ENCODE assay signal across 28 cellular contexts in the genomic region with DNA sequence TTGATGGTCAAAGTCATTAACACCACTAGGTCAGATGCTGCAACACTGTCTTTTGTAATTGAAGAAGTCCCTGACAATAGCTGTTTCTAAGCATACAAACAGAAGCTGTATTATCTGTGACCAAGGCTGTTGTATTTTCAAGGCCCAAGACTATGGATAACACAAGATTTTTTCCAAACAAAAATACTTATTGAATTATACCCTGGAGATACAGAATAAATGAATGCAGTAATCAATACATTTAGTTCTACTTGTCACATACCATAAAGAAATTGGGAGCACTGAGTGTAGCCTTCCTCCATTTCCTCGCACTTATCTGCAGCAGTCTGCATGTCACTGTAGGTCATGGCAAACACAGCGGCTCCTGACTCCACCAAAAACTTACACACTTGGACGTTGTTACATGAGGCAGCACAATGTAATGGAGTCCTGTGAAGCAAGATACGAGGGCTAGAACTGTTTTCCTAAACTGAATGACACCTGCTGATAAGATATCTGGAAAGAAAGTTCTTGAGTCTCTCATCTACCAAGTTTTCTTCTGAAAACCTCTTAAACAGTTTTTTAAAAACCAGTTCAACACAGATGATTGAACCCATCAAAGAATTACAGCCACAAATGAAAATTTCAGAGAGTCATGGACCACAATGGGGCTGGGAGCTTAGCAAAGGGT. TPM values are rescaled to one million over a fixed set of nuclear protein-coding genes. Genes with fewer than 3 reads are reported as not detected.
DNase-seq lines count a peak whose midpoint lies in the region; ATAC-seq, FAIRE-seq and TF ChIP-seq lines count a peak whose summit lies in the region.
"Had no signal": no experiment of that assay in that cellular context is flagged by ENCODE, and none has a peak within 500 bp of the region (broad histone marks: within the 10 kb centered on the region; RNA-seq: fewer than 3 reads in every experiment).

No MANE protein-coding gene starts in this region.

- H3K27me3 ChIP-seq in CD4-positive, alpha-beta T cell (ENCODE audit: control insufficient read depth, insufficient read depth, low read length): no peaks in the 10 kb centered on the region
- H3K27me3 ChIP-seq in K562 (ENCODE audit: control insufficient read depth in 2 of 2, insufficient read depth in 2 of 2, low read length in 2 of 2): no peaks in the 10 kb centered on the region
- H3K27me3 ChIP-seq: heart left ventricle, sigmoid colon, uterus had no signal

- no peaks in the 10 kb centered on the region for H3K27me3 Mint-ChIP-seq in CD4-positive, alpha-beta T cell
- H3K27me3 Mint-ChIP-seq: dendritic cell treated with granulocyte-macrophage colony-stimulating factor and Interleukin-4, amounts not matched to agents 40 ng/mL and 50 ng/mL, for 4 days had no signal

- peak overlapping the region; percentile 9 for H3K27ac Mint-ChIP-seq in CD4-positive, alpha-beta T cell
- H3K27ac Mint-ChIP-seq: activated T-helper 2 cell treated with anti-CD3 and anti-CD28 coated beads, Interferon-gamma antibody, Interleukin-2, Interleukin-4, amounts not matched to agents 10 μg/mL and 5 μg/mL and 100 μg/mL, durations not matched to agents 14 hours and 24 hours and 36 hours; dendritic cell treated with granulocyte-macrophage colony-stimulating factor and Interleukin-4, amounts not matched to agents 40 ng/mL and 50 ng/mL, for 4 days had no signal

- no peaks in the 10 kb centered on the region for H3K9me3 Mint-ChIP-seq in CD4-positive, alpha-beta T cell
- H3K9me3 Mint-ChIP-seq: activated T-helper 2 cell treated with anti-CD3 and anti-CD28 coated beads, Interferon-gamma antibody, Interleukin-2, Interleukin-4, amounts not matched to agents 10 μg/mL and 5 μg/mL and 100 μg/mL, durations not matched to agents 14 hours and 24 hours and 36 hours; dendritic cell treated with granulocyte-macrophage colony-stimulating factor and Interleukin-4, amounts not matched to agents 40 ng/mL and 50 ng/mL, for 4 days had no signal

- no peaks in the 10 kb centered on the region for H3K9me1 ChIP-seq in K562 (ENCODE audit: control insufficient read depth, insufficient read depth, low read length)

- H3K4me3 ChIP-seq in K562: no peak overlapping the region
- H3K4me3 ChIP-seq: heart left ventricle, mucosa of descending colon, sigmoid colon, uterus had no signal

- peaks cover 71% of the 10 kb centered on the region for H3K36me3 Mint-ChIP-seq in CD4-positive, alpha-beta T cell (ENCODE audit: low read depth)

- in situ Hi-C loops in K562 (cut with MboI): no loop called here
- in situ Hi-C loops in GM13977 (cut with MboI; ENCODE audit: low pct_unique_long_range_greater_than_20kb, low sequenced_read_pairs, unreplicated experiment): no loop called here

- peak overlapping the region; percentile 72 for H3K4me2 ChIP-seq in K562 (ENCODE audit: insufficient read depth, low read length)

- no peak overlapping the region for H3K27ac ChIP-seq in CD4-positive, alpha-beta T cell (ENCODE audit: low read depth, low read length)
- H3K27ac ChIP-seq in K562 (ENCODE audit: extremely low read depth, low read depth, low read length): peak overlapping the region; percentile 89
- H3K27ac ChIP-seq: heart left ventricle, sigmoid colon, uterus had no signal

- no peaks in the 10 kb centered on the region for H4K20me1 ChIP-seq in K562 (replicated peaks; ENCODE audit: control insufficient read depth, insufficient read depth, low read length)

- TF ChIP-seq CTCF in CD4-positive, alpha-beta T cell (IDR thresholded peaks at IDR 0.05): no peak
- TF ChIP-seq CTCF in K562 (IDR thresholded peaks at IDR 0.05 in 2 of 3, conservative IDR thresholded peaks at IDR 0.05 in 1 of 3; ENCODE audit: insufficient read depth in 2 of 3, low read depth in 1 of 3, low read length in 3 of 3) (no peak), GM13977 (IDR thresholded peaks at IDR 0.05; ENCODE audit: extremely low read depth, insufficient read depth, missing control alignments) (no peak)

- ATAC-seq in CD4-positive, alpha-beta T cell (ENCODE audit: poor library complexity): no peak
- peak; percentile 95 for ATAC-seq in K562
- ATAC-seq in HG02870 (IDR thresholded peaks at IDR 0.05; ENCODE audit: unreplicated experiment): no peak
- ATAC-seq: heart left ventricle, left lobe of liver, mucosa of descending colon, PC-3 had no signal

- H2AFZ ChIP-seq in K562 (ENCODE audit: low read depth, low read length): peak overlapping the region; percentile 3; the same call in 1 of the 2 replicates

- H3K36me3 ChIP-seq in K562 (ENCODE audit: control insufficient read depth, insufficient read depth, low read length): peaks cover 72% of the 10 kb centered on the region
- H3K36me3 ChIP-seq: uterus had no signal

- H3K4me3 Mint-ChIP-seq in CD4-positive, alpha-beta T cell: no peak overlapping the region
- H3K4me3 Mint-ChIP-seq: dendritic cell treated with granulocyte-macrophage colony-stimulating factor and Interleukin-4, amounts not matched to agents 40 ng/mL and 50 ng/mL, for 4 days had no signal

- FAIRE-seq in K562 (lab: Jason Lieb, UNC): peak; percentile 99
- FAIRE-seq: bronchial epithelial cell, endothelial cell of umbilical vein, GM19239 had no signal

- no peaks in the 10 kb centered on the region for H3K4me1 Mint-ChIP-seq in CD4-positive, alpha-beta T cell (ENCODE audit: low read depth)

- peaks cover 22 to 49% of the 10 kb centered on the region in 2 experiments for H3K4me1 ChIP-seq in K562 (replicated peaks in 1 of 2; ENCODE audit: control insufficient read depth in 2 of 2, insufficient read depth in 2 of 2, low read length in 2 of 2)
- H3K4me1 ChIP-seq: heart left ventricle, uterus had no signal

- CTCF ChIA-PET in CD4-positive, alpha-beta T cell (lab: Charles Lee): no interaction called here
- CTCF ChIA-PET in K562 (lab: Yijun Ruan, JAX; ENCODE audit: low intra/inter-chr PET ratio): no interaction called here

- TF ChIP-seq POLR2A in K562 (conservative IDR thresholded peaks at IDR 0.05): no peak; the same call in 1 of the 2 replicates

- whole genome bisulfite sequencing in K562 (ENCODE audit: insufficient coverage, low coverage, missing lambda C conversion rate): 0% methylated on average over 4 of the region's 4 CpGs

- peak; percentile 99 for TF ChIP-seq EP300 in K562 (IDR thresholded peaks at IDR 0.05; ENCODE audit: low read length)

- TF ChIP-seq RAD21 in K562 (CRISPR knock-in tag; conservative IDR thresholded peaks at IDR 0.05 in 1 of 2, IDR thresholded peaks at IDR 0.05 in 1 of 2): peak; percentile 20 to 43; a peak in 3 of 4 replicates

- H3K79me2 ChIP-seq in K562 (ENCODE audit: control insufficient read depth, insufficient read depth, low read length): peaks cover 58% of the 10 kb centered on the region

- peak overlapping the region in 1 of 2 experiments; percentile 76; a peak in 2 of 4 replicates for H3K9ac ChIP-seq in K562 (ENCODE audit: insufficient read depth in 1 of 2, low read depth in 2 of 2, low read length in 2 of 2)

- DNase-seq in CD4-positive, alpha-beta T cell: no peak
- DNase-seq in HUDEP-2 (lab: John Stamatoyannopoulos, UW; ENCODE audit: unreplicated experiment in 76 of 76): peak in 74 of 76 experiments; percentile 20 to 92 (median 70)
- DNase-seq in K562 (ENCODE audit: extremely low read depth in 1 of 4, low spot score in 3 of 4): peak; percentile 75 to 98 (median 84)
- DNase-seq in midbrain (lab: John Stamatoyannopoulos, UW): peak; percentile 50
- no peak for DNase-seq in GM13977 (ENCODE audit: low spot score)
- no peak for DNase-seq in NCI-H2171 (lab: John Stamatoyannopoulos, UW)
- DNase-seq: activated CD4-positive, alpha-beta T cell treated with anti-CD3 and anti-CD28 coated beads for 1 hour; GF-D8; GOT3; heart left ventricle; mucosa of descending colon; NCI-H1105 treated with DMSO at 0.1 percent for 48 hours; NCI-H2081; NCI-H446 treated with DMSO at 0.1 percent for 48 hours; PC-3; posterior cingulate gyrus; Right ventricle myocardium superior; sigmoid colon; stimulated activated CD4-positive, alpha-beta T cell treated with anti-CD3 and anti-CD28 coated beads, Interleukin-15, amount 100 ng/mL, for 24 hours; T1000; uterus had no signal

- H3K9me3 ChIP-seq in CD4-positive, alpha-beta T cell (ENCODE audit: control insufficient read depth, low read length): no peaks in the 10 kb centered on the region
- H3K9me3 ChIP-seq in K562 (replicated peaks; ENCODE audit: control insufficient read depth, insufficient read depth, low read depth, low read length): no peaks in the 10 kb centered on the region
- H3K9me3 ChIP-seq: heart left ventricle, mucosa of descending colon, sigmoid colon, uterus had no signal

- intact Hi-C loops in CD4-positive, alpha-beta T cell (cut with DNase I, micrococcal nuclease): loop anchor here in 1 of 2 experiments (10.0 kb wide), 1 partner anchor 506 kb away; no protein-coding TSS in a partner anchor
- intact Hi-C loops in K562 (cut with micrococcal nuclease): no loop called here

- BruUV-seq in K562 (replicated peaks; lab: Mats Ljungman, UMichigan): TSS peak; percentile 60

- POLR2A ChIA-PET in CD4-positive, alpha-beta T cell (lab: Charles Lee): no interaction called here
- POLR2A ChIA-PET in K562 (lab: Yijun Ruan, JAX): interaction anchor here (0.6 to 6.8 kb wide), 6 partner anchors 13 to 556 kb away, joined by 3 to 58 read pairs (median 4); no protein-coding TSS in a partner anchor

TF ChIP-seq in K562, 482 proteins besides CTCF, POLR2A, EP300 and RAD21 (continues in another document):
- TF ChIP-seq ZNF764 (CRISPR knock-in tag; IDR thresholded peaks at IDR 0.05; ENCODE audit: low read depth): no peak

RNA-seq across cellular contexts. Expression of a gene that starts 56.9 kb away (rescaled TPM):
- total RNA-seq in CD4-positive, alpha-beta T cell: 100 to 1,000 TPM; 104 to 119 TPM
- 148 and 229 TPM in 2 replicates for total RNA-seq in K562 (2011; cell fraction: chromatin; rRNA removed; ENCODE audit: low replicate concordance)
- total RNA-seq in K562 (2011; cell fraction: nucleolus; rRNA removed): 41.5 and 70.5 TPM in 2 replicates
- total RNA-seq in K562 (2011; cell fraction: nucleoplasm; rRNA removed): 85.0 and 85.5 TPM in 2 replicates
- total RNA-seq in K562 (2014; rRNA removed) (40.1 and 43.1 TPM in 2 replicates), K562 (2014; rRNA removed; fragmentation: Illumina TruSeq; extraction: Trizol) (50.4 and 50.6 TPM in 2 replicates), K562 (2015; rRNA removed; fragmentation: Illumina TruSeq; extraction: Trizol) (51.9 and 55.1 TPM in 2 replicates), K562 (2021) (54.3 and 69.6 TPM in 2 replicates)
- polyA plus RNA-seq in K562 (2011; rRNA removed) (30.0 and 37.5 TPM in 2 replicates), K562 (2014; fragmentation: Illumina TruSeq; extraction: Trizol) (47.5 and 55.6 TPM in 2 replicates), K562 (2014; fragmentation: Nextera tagmentation; extraction: Ambion mirVana) (10 to 100 TPM; 17.0 to 20.7 TPM), K562 (2014; rRNA removed) (39.2 and 39.6 TPM in 2 replicates)
- 18.2 and 23.5 TPM in 2 replicates for polyA plus RNA-seq in K562 (2011; cell fraction: cytosol; rRNA removed)
- 34.9 and 41.6 TPM in 2 replicates for polyA plus RNA-seq in K562 (2011; cell fraction: nucleus; rRNA removed)
- 23.5 and 27.0 TPM in 2 replicates for polyA plus RNA-seq in K562 (2012)
- polyA minus RNA-seq in K562 (2011; rRNA and poly(A)+ RNA removed): 125 and 160 TPM in 2 replicates
- polyA minus RNA-seq in K562 (2011; cell fraction: cytosol; rRNA and poly(A)+ RNA removed): 26.9 and 28.9 TPM in 2 replicates
- 56.0 and 75.9 TPM in 2 replicates for polyA minus RNA-seq in K562 (2011; cell fraction: nucleus; rRNA and poly(A)+ RNA removed)

Comparison
In these comparisons a context has a peak if more than half of its experiments do, and no peak if none do; other contexts are left out.
1. DNase-seq: peak in HUDEP-2 (74 of 76), K562 (4 of 4) and midbrain (single experiment); none in CD4-positive, alpha-beta T cell (0 of 10), GM13977 (single experiment) and NCI-H2171 (single experiment).